ENCODE assay signal across 20 cellular contexts in genomic region chr7:135213831-135214230, GRCh38. TPM values are rescaled to one million over a fixed set of nuclear protein-coding genes. Genes with fewer than 3 reads are reported as not detected.
"Had no signal": no experiment of that assay in that cellular context is flagged by ENCODE, and none has a peak within 500 bp of the region (broad histone marks: within the 10 kb centered on the region; RNA-seq: fewer than 3 reads in every experiment).

No MANE protein-coding gene starts in this region.

- H3K9me3 Mint-ChIP-seq: activated T-helper 17 cell treated with anti-CD3 and anti-CD28 coated beads, Interleukin-2, amount 50 U/mL, for 72 hours; stimulated activated effector memory CD8-positive, alpha-beta T cell treated with anti-CD3 and anti-CD28 coated beads, Interleukin-12 subunit alpha, Interleukin-12 subunit beta, amount 100 ng/mL, for 72 hours; T-cell had no signal

- H3K36me3 ChIP-seq: esophagus squamous epithelium, neutrophil had no signal

- DNase-seq: activated CD4-positive, CD25-positive, alpha-beta regulatory T cell treated with anti-CD3 and anti-CD28 coated beads, Interleukin-2, amount 50 U/mL, for 72 hours; activated naive CD4-positive, alpha-beta T cell treated with Interleukin-2 at 50 U/mL for 16 hours; activated T-cell treated with anti-CD3 and anti-CD28 coated beads for 4 hours; dorsolateral prefrontal cortex; esophagus squamous epithelium; hippocampal formation; kidney glomerular epithelial cell; midbrain; retina; T-cell; T1000 had no signal

- H3K4me1 Mint-ChIP-seq: activated T-helper 17 cell treated with anti-CD3 and anti-CD28 coated beads, Interleukin-2, amount 50 U/mL, for 72 hours had no signal

- ATAC-seq: activated T-helper 17 cell treated with anti-CD3 and anti-CD28 coated beads, Interleukin-2, amount 50 U/mL, for 72 hours; stimulated activated effector memory CD8-positive, alpha-beta T cell treated with anti-CD3 and anti-CD28 coated beads, Interleukin-12 subunit alpha, Interleukin-12 subunit beta, amount 100 ng/mL, for 72 hours; T-cell had no signal

- H3K27me3 ChIP-seq: dorsolateral prefrontal cortex, esophagus squamous epithelium, neutrophil had no signal

- H3K4me3 ChIP-seq: dorsolateral prefrontal cortex, esophagus squamous epithelium had no signal

- H3K27ac ChIP-seq: dorsolateral prefrontal cortex, neutrophil had no signal

- FAIRE-seq: astrocyte, urothelium cell line had no signal

- H3K36me3 Mint-ChIP-seq: T-cell had no signal

- H3K9me3 ChIP-seq: esophagus squamous epithelium, neutrophil had no signal

- H3K4me3 Mint-ChIP-seq: activated T-helper 17 cell treated with anti-CD3 and anti-CD28 coated beads, Interleukin-2, amount 50 U/mL, for 72 hours; stimulated activated effector memory CD8-positive, alpha-beta T cell treated with anti-CD3 and anti-CD28 coated beads, Interleukin-12 subunit alpha, Interleukin-12 subunit beta, amount 100 ng/mL, for 72 hours had no signal

- H3K27ac Mint-ChIP-seq: activated T-helper 17 cell treated with anti-CD3 and anti-CD28 coated beads, Interleukin-2, amount 50 U/mL, for 72 hours; stimulated activated effector memory CD8-positive, alpha-beta T cell treated with anti-CD3 and anti-CD28 coated beads, Interleukin-12 subunit alpha, Interleukin-12 subunit beta, amount 100 ng/mL, for 72 hours; T-cell had no signal

RNA-seq across cellular contexts. Expression of gene STRA8, which starts 19.8 kb away (rescaled TPM):
- total RNA-seq: activated T-helper 17 cell treated with anti-CD3 and anti-CD28 coated beads, Interleukin-2, amount 50 U/mL, for 72 hours; astrocyte; cardiac septum; esophagus squamous epithelium; fibroblast of villous mesenchyme; myocyte; T-cell had no signal
- polyA plus RNA-seq: liver had no signal
